Comparison of ENCODE assay signal across 17 cellular contexts in the genomic region with DNA sequence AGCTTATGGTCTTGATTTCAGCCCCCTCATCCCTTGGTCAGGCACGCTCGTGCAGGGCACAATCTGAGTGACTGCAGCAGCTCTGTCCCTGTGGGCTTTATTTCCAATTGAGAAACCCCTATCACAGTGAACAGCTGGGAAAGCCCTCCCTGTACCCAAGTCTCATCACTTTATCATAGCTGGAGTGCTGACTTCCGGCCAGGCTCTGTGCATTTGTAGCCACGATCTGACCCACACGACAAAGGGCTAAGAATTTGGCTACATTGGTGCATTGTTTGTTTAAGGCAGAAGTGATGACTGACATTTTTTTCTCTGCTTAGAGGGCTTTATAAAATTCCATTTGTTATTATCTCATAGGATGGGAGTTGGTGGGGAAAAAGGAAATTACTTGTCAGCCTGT.
"Had no signal": no experiment of that assay in that cellular context is flagged by ENCODE, and none has a peak within 500 bp of the region (broad histone marks: within the 10 kb centered on the region; RNA-seq: fewer than 3 reads in every experiment).

No MANE protein-coding gene starts in this region.

- H3K4me3 ChIP-seq: lung, suprapubic skin had no signal

- H3K36me3 ChIP-seq: brain microvascular endothelial cell, suprapubic skin had no signal

- H3K27me3 ChIP-seq: brain microvascular endothelial cell, suprapubic skin had no signal

- H3K27ac ChIP-seq: brain microvascular endothelial cell, foreskin keratinocyte, suprapubic skin had no signal

- DNase-seq: activated CD4-positive, alpha-beta T cell treated with anti-CD3 and anti-CD28 coated beads, Interleukin-2, amount 50 U/mL, for 1 hour; activated naive CD8-positive, alpha-beta T cell treated with anti-CD3 and anti-CD28 coated beads, Interleukin-2, amount 10 ng/mL, durations not matched to agents 7 days and 5 days; brain microvascular endothelial cell; cerebellar nuclear complex; effector CD8-positive, alpha-beta T cell; foreskin keratinocyte; glutamatergic neuron; kidney glomerular epithelial cell; midbrain; naive thymus-derived CD8-positive, alpha-beta T cell; posterior cingulate gyrus; small intestine; T-helper 2 cell; trophoblast cell had no signal

- ATAC-seq: activated CD4-positive, CD25-positive, alpha-beta regulatory T cell treated with anti-CD3 and anti-CD28 coated beads, Interleukin-2, amount 50 U/mL, for 24 hours; foreskin keratinocyte; naive thymus-derived CD8-positive, alpha-beta T cell had no signal

- H3K4me1 ChIP-seq: foreskin keratinocyte had no signal

- H3K9me3 ChIP-seq: suprapubic skin had no signal
